In the genomic region with DNA sequence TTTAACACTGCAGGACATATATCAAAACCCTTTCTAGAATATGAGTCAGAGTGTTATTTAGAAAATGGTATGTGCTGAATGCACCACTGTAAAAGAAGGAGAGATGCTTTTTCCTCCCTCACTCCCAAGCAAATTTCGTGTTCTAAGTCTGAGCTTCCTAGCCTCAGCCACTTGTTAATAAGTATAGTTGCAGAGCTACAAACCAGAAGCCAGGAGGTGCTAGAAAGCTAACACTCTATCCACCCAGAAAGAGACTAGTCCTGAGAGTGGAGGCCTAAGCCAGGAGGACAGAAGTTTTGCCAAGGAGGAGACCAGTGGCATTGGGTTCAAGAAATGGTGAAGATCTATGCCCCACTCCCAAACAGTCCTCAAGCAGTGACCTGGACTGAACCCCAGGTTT, we compare ENCODE assay signal across 9 cellular contexts. TPM values are rescaled to one million over a fixed set of nuclear protein-coding genes. Genes with fewer than 3 reads are reported as not detected.
DNase-seq lines count a peak whose midpoint lies in the region; FAIRE-seq and TF ChIP-seq lines count a peak whose summit lies in the region.
"Had no signal": no experiment of that assay in that cellular context is flagged by ENCODE, and none has a peak within 500 bp of the region (broad histone marks: within the 10 kb centered on the region; RNA-seq: fewer than 3 reads in every experiment).

No MANE protein-coding gene starts in this region.

- CTCF ChIA-PET in RWPE1 (lab: Yijun Ruan, JAX) = interaction anchor here (0.6 to 0.7 kb wide), 3 partner anchors 170 to 782 kb away, joined by 3 read pairs; no protein-coding TSS in a partner anchor

- H3K4me3 ChIP-seq in kidney epithelial cell (ENCODE audit: low read depth, low read length) = no peak overlapping the region

- no peaks in the 10 kb centered on the region for H3K36me3 ChIP-seq in kidney epithelial cell (ENCODE audit: control insufficient read depth, insufficient read depth, low read length)

- H3K27me3 ChIP-seq in kidney epithelial cell (ENCODE audit: control insufficient read depth, insufficient read depth, low read length) = no peaks in the 10 kb centered on the region

- no peak for DNase-seq in D721Med (ENCODE audit: insufficient read length, low spot score)
- peak; percentile 46 for DNase-seq in H4 (ENCODE audit: low spot score)
- DNase-seq in RKO (ENCODE audit: low spot score) = peak; percentile 43
- DNase-seq in kidney epithelial cell (ENCODE audit: low read depth) = no peak
- no peak for DNase-seq in middle frontal gyrus (ENCODE audit: extremely low spot score, low spot score)
- DNase-seq in NCI-H128 (lab: John Stamatoyannopoulos, UW; ENCODE audit: unreplicated experiment) = no peak
- no peak for DNase-seq in CD1c-positive myeloid dendritic cell (ENCODE audit: extremely low spot score)
- DNase-seq in RWPE1 (ENCODE audit: low spot score) = no peak

- TF ChIP-seq CTCF in D721Med (IDR thresholded peaks at IDR 0.05; ENCODE audit: insufficient read depth, missing control alignments) (peak; percentile 9), kidney epithelial cell (IDR thresholded peaks at IDR 0.05; ENCODE audit: insufficient read depth, low read length, poor library complexity, severe bottlenecking) (peak; percentile 12), RWPE1 (conservative IDR thresholded peaks at IDR 0.05; ENCODE audit: low read depth) (no peak)

- POLR2A ChIA-PET in RWPE1 (lab: Yijun Ruan, JAX; ENCODE audit: low non-redundant PET) = interaction anchor here (0.5 kb wide), 1 partner anchor 570 kb away, joined by 3 read pairs; no protein-coding TSS in a partner anchor

- H3K27ac ChIP-seq in RWPE1 = no peak overlapping the region

- no peak for FAIRE-seq in D721Med (lab: Jason Lieb, UNC)
- FAIRE-seq: GM12891 had no signal

RNA-seq across cellular contexts. Expression of gene GYG1, which starts 40.5 kb away (rescaled TPM):
- 34.4 and 45.7 TPM in 2 replicates for total RNA-seq in H4 (2014; rRNA removed; shearing (Covaris generic))
- total RNA-seq in kidney epithelial cell = 32.7 and 41.1 TPM in 2 replicates

Comparison
In these comparisons a context has a peak if more than half of its experiments do, and no peak if none do; other contexts are left out.
1. DNase-seq: peak in H4 (single experiment) and RKO (single experiment); none in D721Med (single experiment), kidney epithelial cell (single experiment), middle frontal gyrus (single experiment), NCI-H128 (single experiment), CD1c-positive myeloid dendritic cell (single experiment) and RWPE1 (single experiment).